ENCODE assay signal across 8 cellular contexts in the genomic region with DNA sequence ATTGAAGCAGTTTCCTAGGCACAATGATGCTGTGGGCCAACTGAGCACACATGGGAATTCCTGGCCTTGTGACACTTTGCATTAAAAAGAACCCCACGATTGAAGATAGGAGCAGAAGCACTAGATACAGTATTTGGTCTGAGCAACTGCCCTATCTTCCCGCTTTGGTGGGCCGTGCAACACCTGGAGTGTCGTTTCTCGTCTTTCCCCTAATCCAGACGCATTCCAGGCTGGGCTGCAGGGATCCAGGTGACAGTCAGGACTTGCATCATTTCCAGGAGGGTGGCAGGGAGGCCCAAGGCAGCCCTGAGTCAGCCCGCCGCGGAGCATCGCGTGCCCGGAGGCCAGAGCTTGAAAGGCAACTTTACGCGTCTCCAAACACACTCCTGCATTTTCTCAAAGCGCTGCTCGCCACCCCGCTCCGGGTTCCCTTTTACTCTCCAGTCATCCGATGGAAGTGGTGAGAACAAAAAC. TPM values are rescaled to one million over a fixed set of nuclear protein-coding genes. Genes with fewer than 3 reads are reported as not detected.
DNase-seq lines count a peak whose midpoint lies in the region; ATAC-seq and TF ChIP-seq lines count a peak whose summit lies in the region.

No MANE protein-coding gene starts in this region.

- no peaks in the 10 kb centered on the region for H3K79me2 ChIP-seq in KMS-11 (ENCODE audit: insufficient read depth, low read depth)

- 4 to 5% methylated on average over 19 of the region's 19 CpGs for WGBS in thyroid gland, 2 donors

- TF ChIP-seq CTCF in KMS-11 (conservative IDR thresholded peaks at IDR 0.05; ENCODE audit: low read depth, low read length), result no peak
- no peak for TF ChIP-seq CTCF in thyroid gland (IDR thresholded peaks at IDR 0.05)

- H4K20me1 ChIP-seq in KMS-11 (ENCODE audit: insufficient read depth), result no peaks in the 10 kb centered on the region

- H3K36me3 Mint-ChIP-seq in activated naive CD4-positive, alpha-beta T cell treated with anti-CD3 and anti-CD28 coated beads, Interleukin-2, amount 50 U/mL, for 24 hours, result no peaks in the 10 kb centered on the region

- H3K27ac ChIP-seq in KMS-11 (no peak overlapping the region; the same call in 1 of the 2 replicates), thyroid gland (no peak overlapping the region)

- TF ChIP-seq POLR2A in thyroid gland (IDR thresholded peaks at IDR 0.05), result no peak

- peak overlapping the region; percentile 90 for H2AFZ ChIP-seq in KMS-11 (ENCODE audit: low read depth)

- H3K9me3 Mint-ChIP-seq in activated naive CD4-positive, alpha-beta T cell treated with anti-CD3 and anti-CD28 coated beads, Interleukin-2, amount 50 U/mL, for 24 hours, result no peaks in the 10 kb centered on the region

- peak overlapping the region; percentile 84 for H3K4me2 ChIP-seq in KMS-11

- H3K4me3 ChIP-seq in KMS-11 (IDR thresholded peaks at IDR 0.05; ENCODE audit: insufficient read depth, low read depth, low read length) (no peak overlapping the region), iPS-11a (ENCODE audit: low read depth, low read length) (peak overlapping the region; percentile 94), thyroid gland (replicated peaks in 1 of 3) (peak overlapping the region in 2 of 3 donors; percentile 29)

- H3K4me3 Mint-ChIP-seq in activated naive CD4-positive, alpha-beta T cell treated with anti-CD3 and anti-CD28 coated beads, Interleukin-2, amount 50 U/mL, for 24 hours, result peak overlapping the region; percentile 92

- peak overlapping the region; percentile 61; the same call in 1 of the 2 replicates for H3K9ac ChIP-seq in KMS-11

- H3K27ac Mint-ChIP-seq in activated naive CD4-positive, alpha-beta T cell treated with anti-CD3 and anti-CD28 coated beads, Interleukin-2, amount 50 U/mL, for 24 hours, result peak overlapping the region; percentile 77

- H3K36me3 ChIP-seq in KMS-11 (ENCODE audit: insufficient read depth) (no peaks in the 10 kb centered on the region), thyroid gland (no peaks in the 10 kb centered on the region)

- no peaks in the 10 kb centered on the region for H3K9me3 ChIP-seq in thyroid gland

- intact Hi-C loops in thyroid gland (cut with DNase I), result no loop called here

- peaks cover 39% of the 10 kb centered on the region for H3K4me1 Mint-ChIP-seq in activated naive CD4-positive, alpha-beta T cell treated with anti-CD3 and anti-CD28 coated beads, Interleukin-2, amount 50 U/mL, for 24 hours

- H3K4me1 ChIP-seq in KMS-11 (ENCODE audit: low read depth, poor library complexity, severe bottlenecking) (peaks cover 4% of the 10 kb centered on the region), thyroid gland (peaks cover 28 to 37% of the 10 kb centered on the region in 2 donors)

- H3K27me3 ChIP-seq in KMS-11 (ENCODE audit: insufficient read depth, low read depth) (no peaks in the 10 kb centered on the region), thyroid gland (no peaks in the 10 kb centered on the region)

- H3K27me3 Mint-ChIP-seq in activated naive CD4-positive, alpha-beta T cell treated with anti-CD3 and anti-CD28 coated beads, Interleukin-2, amount 50 U/mL, for 24 hours, result peaks cover 47% of the 10 kb centered on the region

- DNase-seq in ELR (ENCODE audit: low read depth), result peak; percentile 89
- DNase-seq in thyroid gland, result peak; percentile 22 to 45
- DNase-seq in NCI-H2227 treated with DMSO at 0.1 percent for 48 hours (lab: John Stamatoyannopoulos, UW), result no peak

- no peak for ATAC-seq in GM21515 (IDR thresholded peaks at IDR 0.05; ENCODE audit: unreplicated experiment)
- ATAC-seq in GM21529 (IDR thresholded peaks at IDR 0.05; ENCODE audit: unreplicated experiment), result no peak

RNA-seq across cellular contexts. Expression of gene STC2, which starts 0.7 kb away (rescaled TPM):
- 10 to 100 TPM in 2 of 4 donors, 1 to 10 TPM in 2; 3.8 to 12.0 (median 8.7) TPM for total RNA-seq in thyroid gland
